Comparison of ENCODE assay signal across 1 cellular context in the genomic region with DNA sequence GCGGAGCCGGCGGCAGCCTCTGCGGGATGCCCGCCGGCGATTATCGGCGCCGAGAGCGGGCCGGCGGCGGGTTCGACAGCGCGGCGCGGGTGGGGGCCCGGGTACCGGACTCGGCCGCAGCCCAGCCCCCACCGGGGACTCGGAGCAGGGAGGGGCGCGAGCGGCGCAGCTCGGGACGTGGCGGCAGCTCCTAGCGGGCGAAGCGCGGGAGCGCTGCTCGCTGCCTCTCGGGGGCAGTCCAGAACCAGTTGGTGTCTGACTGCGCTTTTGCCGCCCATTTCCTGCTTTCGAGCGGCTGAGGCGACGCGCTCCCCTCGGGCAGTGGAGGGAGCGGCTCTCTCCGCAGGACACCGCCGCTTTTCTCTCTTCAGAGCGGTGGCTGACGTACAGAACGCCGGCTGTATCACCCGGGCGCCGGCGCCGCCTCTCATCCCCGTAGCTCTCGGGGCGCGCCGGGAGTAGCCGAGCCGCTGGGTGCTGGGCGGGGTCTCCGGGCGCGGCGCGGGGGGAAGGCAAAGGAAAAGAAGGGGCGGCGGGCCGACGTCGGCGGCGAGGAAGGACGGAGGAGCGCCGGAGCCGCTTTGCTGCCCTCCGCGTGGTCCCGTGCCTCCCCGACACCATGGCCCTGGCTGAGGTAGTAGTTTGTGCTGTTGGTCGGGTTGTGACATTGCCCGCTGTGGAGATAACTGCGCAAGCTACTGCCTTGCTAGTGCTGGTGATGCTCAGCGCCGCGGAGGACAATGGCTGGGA.
A peak's percentile ranks its signal among the peaks of the same experiment; 100 is the strongest.
TF ChIP-seq lines count a peak whose summit lies in the region.

No MANE protein-coding gene starts in this region.

TF ChIP-seq in HepG2, 621 proteins besides CTCF, POLR2A, EP300 and RAD21 (continued from another document and continues in another):
- no peak for TF ChIP-seq ZNF280D (CRISPR knock-in tag; IDR thresholded peaks at IDR 0.05)
- TF ChIP-seq, protein P1, sequence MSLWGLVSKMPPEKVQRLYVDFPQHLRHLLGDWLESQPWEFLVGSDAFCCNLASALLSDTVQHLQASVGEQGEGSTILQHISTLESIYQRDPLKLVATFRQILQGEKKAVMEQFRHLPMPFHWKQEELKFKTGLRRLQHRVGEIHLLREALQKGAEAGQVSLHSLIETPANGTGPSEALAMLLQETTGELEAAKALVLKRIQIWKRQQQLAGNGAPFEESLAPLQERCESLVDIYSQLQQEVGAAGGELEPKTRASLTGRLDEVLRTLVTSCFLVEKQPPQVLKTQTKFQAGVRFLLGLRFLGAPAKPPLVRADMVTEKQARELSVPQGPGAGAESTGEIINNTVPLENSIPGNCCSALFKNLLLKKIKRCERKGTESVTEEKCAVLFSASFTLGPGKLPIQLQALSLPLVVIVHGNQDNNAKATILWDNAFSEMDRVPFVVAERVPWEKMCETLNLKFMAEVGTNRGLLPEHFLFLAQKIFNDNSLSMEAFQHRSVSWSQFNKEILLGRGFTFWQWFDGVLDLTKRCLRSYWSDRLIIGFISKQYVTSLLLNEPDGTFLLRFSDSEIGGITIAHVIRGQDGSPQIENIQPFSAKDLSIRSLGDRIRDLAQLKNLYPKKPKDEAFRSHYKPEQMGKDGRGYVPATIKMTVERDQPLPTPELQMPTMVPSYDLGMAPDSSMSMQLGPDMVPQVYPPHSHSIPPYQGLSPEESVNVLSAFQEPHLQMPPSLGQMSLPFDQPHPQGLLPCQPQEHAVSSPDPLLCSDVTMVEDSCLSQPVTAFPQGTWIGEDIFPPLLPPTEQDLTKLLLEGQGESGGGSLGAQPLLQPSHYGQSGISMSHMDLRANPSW (CRISPR knock-in tag; IDR thresholded peaks at IDR 0.05; ENCODE audit: borderline replicate concordance): no peak
- TF ChIP-seq ZNF329 (CRISPR knock-in tag; IDR thresholded peaks at IDR 0.05; ENCODE audit: low read depth): 0 out of 2 replicates have a peak, but pooled peaks have one; percentile 9
- TF ChIP-seq FIP1L1 (IDR thresholded peaks at IDR 0.05; ENCODE audit: borderline replicate concordance, insufficient read depth, low read depth, low read length): no peak
- 0 out of 2 replicates have a peak, but pooled peaks have one; percentile 6 for TF ChIP-seq ZKSCAN8 (CRISPR knock-in tag; IDR thresholded peaks at IDR 0.05; ENCODE audit: borderline replicate concordance)
- TF ChIP-seq, protein P2, sequence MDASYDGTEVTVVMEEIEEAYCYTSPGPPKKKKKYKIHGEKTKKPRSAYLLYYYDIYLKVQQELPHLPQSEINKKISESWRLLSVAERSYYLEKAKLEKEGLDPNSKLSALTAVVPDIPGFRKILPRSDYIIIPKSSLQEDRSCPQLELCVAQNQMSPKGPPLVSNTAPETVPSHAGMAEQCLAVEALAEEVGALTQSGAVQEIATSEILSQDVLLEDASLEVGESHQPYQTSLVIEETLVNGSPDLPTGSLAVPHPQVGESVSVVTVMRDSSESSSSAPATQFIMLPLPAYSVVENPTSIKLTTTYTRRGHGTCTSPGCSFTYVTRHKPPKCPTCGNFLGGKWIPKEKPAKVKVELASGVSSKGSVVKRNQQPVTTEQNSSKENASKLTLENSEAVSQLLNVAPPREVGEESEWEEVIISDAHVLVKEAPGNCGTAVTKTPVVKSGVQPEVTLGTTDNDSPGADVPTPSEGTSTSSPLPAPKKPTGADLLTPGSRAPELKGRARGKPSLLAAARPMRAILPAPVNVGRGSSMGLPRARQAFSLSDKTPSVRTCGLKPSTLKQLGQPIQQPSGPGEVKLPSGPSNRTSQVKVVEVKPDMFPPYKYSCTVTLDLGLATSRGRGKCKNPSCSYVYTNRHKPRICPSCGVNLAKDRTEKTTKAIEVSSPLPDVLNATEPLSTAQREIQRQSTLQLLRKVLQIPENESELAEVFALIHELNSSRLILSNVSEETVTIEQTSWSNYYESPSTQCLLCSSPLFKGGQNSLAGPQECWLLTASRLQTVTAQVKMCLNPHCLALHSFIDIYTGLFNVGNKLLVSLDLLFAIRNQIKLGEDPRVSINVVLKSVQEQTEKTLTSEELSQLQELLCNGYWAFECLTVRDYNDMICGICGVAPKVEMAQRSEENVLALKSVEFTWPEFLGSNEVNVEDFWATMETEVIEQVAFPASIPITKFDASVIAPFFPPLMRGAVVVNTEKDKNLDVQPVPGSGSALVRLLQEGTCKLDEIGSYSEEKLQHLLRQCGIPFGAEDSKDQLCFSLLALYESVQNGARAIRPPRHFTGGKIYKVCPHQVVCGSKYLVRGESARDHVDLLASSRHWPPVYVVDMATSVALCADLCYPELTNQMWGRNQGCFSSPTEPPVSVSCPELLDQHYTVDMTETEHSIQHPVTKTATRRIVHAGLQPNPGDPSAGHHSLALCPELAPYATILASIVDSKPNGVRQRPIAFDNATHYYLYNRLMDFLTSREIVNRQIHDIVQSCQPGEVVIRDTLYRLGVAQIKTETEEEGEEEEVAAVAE (CRISPR knock-in tag; IDR thresholded peaks at IDR 0.05; ENCODE audit: borderline replicate concordance): no peak
- 0 out of 2 replicates have a peak, but pooled peaks have one; percentile 36 for TF ChIP-seq ZNF451 (CRISPR knock-in tag; IDR thresholded peaks at IDR 0.05)
- TF ChIP-seq RNF2 (conservative IDR thresholded peaks at IDR 0.05; ENCODE audit: low read depth): no peak
- TF ChIP-seq HDAC1 (CRISPR knock-in tag; IDR thresholded peaks at IDR 0.05): peak; percentile 80
- peak; percentile 97 for TF ChIP-seq HIVEP1 (CRISPR knock-in tag; IDR thresholded peaks at IDR 0.05)
- no peak for TF ChIP-seq ZNF160 (CRISPR knock-in tag; IDR thresholded peaks at IDR 0.05)
- no peak; the same call in none of the 2 replicates for TF ChIP-seq FOSL2 (CRISPR knock-in tag; IDR thresholded peaks at IDR 0.05)
- no peak for TF ChIP-seq GZF1 (CRISPR knock-in tag; IDR thresholded peaks at IDR 0.05)
- TF ChIP-seq ZNF598 (CRISPR knock-in tag; IDR thresholded peaks at IDR 0.05; ENCODE audit: borderline replicate concordance): no peak; the same call in 1 of the 2 replicates
- TF ChIP-seq HNRNPUL1 (IDR thresholded peaks at IDR 0.05; ENCODE audit: low read depth, low read length): peak; percentile 72
- no peak for TF ChIP-seq FOXK1 (CRISPR knock-in tag; IDR thresholded peaks at IDR 0.05; ENCODE audit: borderline replicate concordance, low read depth)
- 0 out of 2 replicates have a peak, but pooled peaks have one; percentile 6 for TF ChIP-seq ZBTB25 (CRISPR knock-in tag; IDR thresholded peaks at IDR 0.05)
- TF ChIP-seq ZNF326 (CRISPR knock-in tag; IDR thresholded peaks at IDR 0.05; ENCODE audit: borderline replicate concordance): no peak
- no peak for TF ChIP-seq ZBTB14 (CRISPR knock-in tag; IDR thresholded peaks at IDR 0.05)
- no peak for TF ChIP-seq SRSF9 (IDR thresholded peaks at IDR 0.05; ENCODE audit: borderline replicate concordance, insufficient read depth, low read depth, low read length, poor library complexity, severe bottlenecking)
- TF ChIP-seq, protein P3, sequence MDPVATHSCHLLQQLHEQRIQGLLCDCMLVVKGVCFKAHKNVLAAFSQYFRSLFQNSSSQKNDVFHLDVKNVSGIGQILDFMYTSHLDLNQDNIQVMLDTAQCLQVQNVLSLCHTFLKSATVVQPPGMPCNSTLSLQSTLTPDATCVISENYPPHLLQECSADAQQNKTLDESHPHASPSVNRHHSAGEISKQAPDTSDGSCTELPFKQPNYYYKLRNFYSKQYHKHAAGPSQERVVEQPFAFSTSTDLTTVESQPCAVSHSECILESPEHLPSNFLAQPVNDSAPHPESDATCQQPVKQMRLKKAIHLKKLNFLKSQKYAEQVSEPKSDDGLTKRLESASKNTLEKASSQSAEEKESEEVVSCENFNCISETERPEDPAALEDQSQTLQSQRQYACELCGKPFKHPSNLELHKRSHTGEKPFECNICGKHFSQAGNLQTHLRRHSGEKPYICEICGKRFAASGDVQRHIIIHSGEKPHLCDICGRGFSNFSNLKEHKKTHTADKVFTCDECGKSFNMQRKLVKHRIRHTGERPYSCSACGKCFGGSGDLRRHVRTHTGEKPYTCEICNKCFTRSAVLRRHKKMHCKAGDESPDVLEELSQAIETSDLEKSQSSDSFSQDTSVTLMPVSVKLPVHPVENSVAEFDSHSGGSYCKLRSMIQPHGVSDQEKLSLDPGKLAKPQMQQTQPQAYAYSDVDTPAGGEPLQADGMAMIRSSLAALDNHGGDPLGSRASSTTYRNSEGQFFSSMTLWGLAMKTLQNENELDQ (CRISPR knock-in tag; IDR thresholded peaks at IDR 0.05; ENCODE audit: borderline replicate concordance): no peak
- TF ChIP-seq SOX6 (IDR thresholded peaks at IDR 0.05): no peak
- peak; percentile 95 for TF ChIP-seq SOX6 (CRISPR knock-in tag; IDR thresholded peaks at IDR 0.05)
- peak; percentile 78 for TF ChIP-seq KMT2A (CRISPR knock-in tag; IDR thresholded peaks at IDR 0.05)
- TF ChIP-seq SOX13 (IDR thresholded peaks at IDR 0.05): 0 out of 2 replicates have a peak, but pooled peaks have one; percentile 73
- TF ChIP-seq SOX13 (CRISPR knock-in tag; conservative IDR thresholded peaks at IDR 0.05 in 1 of 2, IDR thresholded peaks at IDR 0.05 in 1 of 2): peak in 1 of 2 experiments; percentile 93; a peak in 1 of 4 replicates
- no peak for TF ChIP-seq PREB (CRISPR knock-in tag; IDR thresholded peaks at IDR 0.05)
- no peak for TF ChIP-seq REL (CRISPR knock-in tag; conservative IDR thresholded peaks at IDR 0.05)
- TF ChIP-seq RAD51 (IDR thresholded peaks at IDR 0.05; ENCODE audit: borderline replicate concordance): no peak
- peak; percentile 88 for TF ChIP-seq MAZ (IDR thresholded peaks at IDR 0.05; ENCODE audit: borderline replicate concordance, low read depth, low read length)
- peak; percentile 97 for TF ChIP-seq MAZ (CRISPR knock-in tag; IDR thresholded peaks at IDR 0.05; ENCODE audit: low read depth)
- 0 out of 2 replicates have a peak, but pooled peaks have one; percentile 30 for TF ChIP-seq SMAD1 (CRISPR knock-in tag; IDR thresholded peaks at IDR 0.05; ENCODE audit: borderline replicate concordance, low read depth)
- TF ChIP-seq ADNP (CRISPR knock-in tag; IDR thresholded peaks at IDR 0.05): no peak
- TF ChIP-seq ZNF776 (CRISPR knock-in tag; IDR thresholded peaks at IDR 0.05): peak; percentile 73
- no peak for TF ChIP-seq SMARCE1 (IDR thresholded peaks at IDR 0.05; ENCODE audit: borderline replicate concordance)
- peak; percentile 39; the same call in 1 of the 2 replicates for TF ChIP-seq SAFB2 (CRISPR knock-in tag; IDR thresholded peaks at IDR 0.05; ENCODE audit: borderline replicate concordance, low read depth)
- TF ChIP-seq ZNF841 (CRISPR knock-in tag; IDR thresholded peaks at IDR 0.05; ENCODE audit: borderline replicate concordance): peak; percentile 86; the same call in 1 of the 2 replicates
